Comparison of ENCODE assay signal across 20 cellular contexts in genomic region chr17:46831573-46832305, GRCh38. TPM values are rescaled to one million over a fixed set of nuclear protein-coding genes. Genes with fewer than 3 reads are reported as not detected.
"Had no signal": no experiment of that assay in that cellular context is flagged by ENCODE, and none has a peak within 500 bp of the region (broad histone marks: within the 10 kb centered on the region; RNA-seq: fewer than 3 reads in every experiment).

No MANE protein-coding gene starts in this region.

- FAIRE-seq: endometrium, islet of Langerhans had no signal

- DNase-seq: activated CD4-positive, alpha-beta T cell treated with anti-CD3 and anti-CD28 coated beads for 36 hours; activated CD8-positive, alpha-beta memory T cell treated with anti-CD3 and anti-CD28 coated beads, Interleukin-2, amount 50 U/mL, for 4 hours; activated CD8-positive, alpha-beta T cell treated with anti-CD3 and anti-CD28 coated beads for 36 hours; activated T-cell treated with anti-CD3 and anti-CD28 coated beads, Interleukin-2, amount 50 U/mL, for 72 hours; body of pancreas; dermis blood vessel endothelial cell; foreskin fibroblast; left ventricle myocardium inferior; stimulated activated CD4-positive, alpha-beta T cell treated with anti-CD3 and anti-CD28 coated beads, Interleukin-15, amount 100 ng/mL, for 24 hours; stimulated activated CD4-positive, alpha-beta T cell treated with anti-CD3 and anti-CD28 coated beads, Interleukin-4, amount 100 ng/mL, for 4 hours; stimulated activated naive CD8-positive, alpha-beta T cell treated with anti-CD3 and anti-CD28 coated beads, Interleukin-15, amount 100 ng/mL, for 72 hours; uterus had no signal

- H3K4me3 ChIP-seq: body of pancreas, esophagus muscularis mucosa, left ventricle myocardium inferior, mucosa of descending colon, SJSA1, uterus had no signal

- H3K27ac ChIP-seq: body of pancreas, esophagus muscularis mucosa, left ventricle myocardium inferior, SJSA1, uterus had no signal

- H3K4me3 Mint-ChIP-seq: activated CD4-positive, alpha-beta T cell treated with anti-CD3 and anti-CD28 coated beads for 36 hours; activated CD8-positive, alpha-beta T cell treated with anti-CD3 and anti-CD28 coated beads for 36 hours; activated T-cell treated with anti-CD3 and anti-CD28 coated beads, Interleukin-2, amount 50 U/mL, for 72 hours; central memory CD8-positive, alpha-beta T cell; stimulated activated naive CD8-positive, alpha-beta T cell treated with anti-CD3 and anti-CD28 coated beads, Interleukin-15, amount 100 ng/mL, for 72 hours had no signal

- H3K9me3 Mint-ChIP-seq: activated CD8-positive, alpha-beta T cell treated with anti-CD3 and anti-CD28 coated beads for 36 hours; activated T-cell treated with anti-CD3 and anti-CD28 coated beads, Interleukin-2, amount 50 U/mL, for 72 hours; central memory CD8-positive, alpha-beta T cell; stimulated activated naive CD8-positive, alpha-beta T cell treated with anti-CD3 and anti-CD28 coated beads, Interleukin-15, amount 100 ng/mL, for 72 hours had no signal

- H3K27ac Mint-ChIP-seq: activated CD4-positive, alpha-beta T cell treated with anti-CD3 and anti-CD28 coated beads for 36 hours; activated CD8-positive, alpha-beta T cell treated with anti-CD3 and anti-CD28 coated beads for 36 hours; activated T-cell treated with anti-CD3 and anti-CD28 coated beads, Interleukin-2, amount 50 U/mL, for 72 hours; naive thymus-derived CD8-positive, alpha-beta T cell had no signal

- ATAC-seq: activated CD4-positive, alpha-beta T cell treated with anti-CD3 and anti-CD28 coated beads for 36 hours; activated CD8-positive, alpha-beta T cell treated with anti-CD3 and anti-CD28 coated beads for 36 hours; activated T-cell treated with anti-CD3 and anti-CD28 coated beads, Interleukin-2, amount 50 U/mL, for 72 hours; body of pancreas; mucosa of descending colon; naive thymus-derived CD8-positive, alpha-beta T cell; stimulated activated naive CD8-positive, alpha-beta T cell treated with anti-CD3 and anti-CD28 coated beads, Interleukin-15, amount 100 ng/mL, for 72 hours had no signal

- H3K9me3 ChIP-seq: body of pancreas, esophagus muscularis mucosa, left ventricle myocardium inferior, mucosa of descending colon, SJSA1, uterus had no signal

- H3K4me1 ChIP-seq: body of pancreas, esophagus muscularis mucosa, left ventricle myocardium inferior, SJSA1, uterus had no signal

- H3K27me3 ChIP-seq: body of pancreas, uterus had no signal

- H3K36me3 ChIP-seq: esophagus muscularis mucosa, left ventricle myocardium inferior, SJSA1, uterus had no signal

RNA-seq across cellular contexts. Expression of gene WNT3, which starts 13.2 kb away (rescaled TPM):
- total RNA-seq: naive thymus-derived CD8-positive, alpha-beta T cell had no signal
- polyA plus RNA-seq: naive thymus-derived CD8-positive, alpha-beta T cell had no signal

RNA-seq across cellular contexts. Expression of gene WNT9B, which starts 19.6 kb away (rescaled TPM):
- total RNA-seq: activated CD4-positive, alpha-beta T cell treated with anti-CD3 and anti-CD28 coated beads for 36 hours; activated CD8-positive, alpha-beta T cell treated with anti-CD3 and anti-CD28 coated beads for 36 hours; activated T-cell treated with anti-CD3 and anti-CD28 coated beads, Interleukin-2, amount 50 U/mL, for 72 hours; body of pancreas; dermis blood vessel endothelial cell; naive thymus-derived CD8-positive, alpha-beta T cell; osteocyte; SJSA1 had no signal
- polyA plus RNA-seq: naive thymus-derived CD8-positive, alpha-beta T cell had no signal
